Comparison of ENCODE assay signal across 1 cellular context in the genomic region with DNA sequence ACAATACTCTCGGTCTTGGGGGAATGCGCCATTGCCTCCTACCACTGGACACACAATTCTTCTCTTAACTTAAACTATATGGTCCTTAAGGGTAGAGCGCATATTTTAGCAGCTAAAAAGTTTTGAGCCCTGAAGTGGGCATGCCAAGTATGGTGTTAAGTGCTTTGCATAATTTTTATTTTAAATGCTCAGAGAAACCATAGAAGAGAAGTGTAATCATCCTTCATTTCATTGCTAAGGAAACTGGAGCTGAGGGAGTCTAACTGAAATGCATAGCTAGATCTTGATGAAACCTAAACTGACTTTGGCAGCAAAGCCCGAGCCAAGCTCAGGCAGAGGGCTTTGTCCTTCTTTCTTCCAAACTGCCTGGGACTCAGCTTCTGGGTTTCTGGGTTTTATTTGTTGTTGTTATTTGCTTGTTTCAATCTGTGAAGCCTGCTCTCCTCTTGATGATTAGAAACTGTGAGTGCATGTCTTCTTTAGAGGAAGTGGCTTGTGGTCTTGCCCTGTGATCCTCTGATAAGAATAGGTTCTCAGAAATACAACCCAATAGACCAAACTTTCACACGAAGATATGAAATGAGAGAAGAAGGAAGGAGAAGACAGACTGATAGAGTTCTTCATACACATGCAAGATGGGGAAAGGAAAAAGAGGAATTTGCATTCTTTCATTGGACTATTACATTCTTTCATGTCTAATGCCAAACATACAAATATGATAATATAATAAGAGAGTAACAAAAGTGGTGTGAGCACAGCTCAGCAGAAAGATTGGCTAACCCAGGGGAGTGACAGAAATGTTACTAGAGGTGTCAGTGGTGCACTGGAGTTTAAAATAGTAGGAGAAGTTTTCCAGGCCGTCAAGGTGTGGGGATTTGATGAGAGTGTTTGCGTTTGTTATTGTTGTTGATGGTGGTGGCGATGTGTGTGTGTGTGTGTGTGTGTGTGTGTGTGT.
TF ChIP-seq lines count a peak whose summit lies in the region.

No MANE protein-coding gene starts in this region.

TF ChIP-seq in K562, 482 proteins besides CTCF, POLR2A, EP300 and RAD21 (continued from another document and continues in another):
- TF ChIP-seq EZH2 (IDR thresholded peaks at IDR 0.05; ENCODE audit: borderline replicate concordance, low read depth, low read length) (no peak), SMARCE1 (IDR thresholded peaks at IDR 0.05) (peak; percentile 96), PHTF2 (CRISPR knock-in tag; IDR thresholded peaks at IDR 0.05) (no peak), ZNF551 (CRISPR knock-in tag; IDR thresholded peaks at IDR 0.05) (no peak), ELF1 (tag; IDR thresholded peaks at IDR 0.05) (0 out of 2 replicates have a peak, but pooled peaks have one; percentile 25), HDAC2 (IDR thresholded peaks at IDR 0.05) (peak; percentile 97), MTA1 (IDR thresholded peaks at IDR 0.05; ENCODE audit: borderline replicate concordance) (peak; percentile 76; the same call in 1 of the 2 replicates), NBN (IDR thresholded peaks at IDR 0.05; ENCODE audit: low read depth) (peak; percentile 93; the same call in 1 of the 2 replicates), MAZ (CRISPR knock-in tag; conservative IDR thresholded peaks at IDR 0.05 in 1 of 2, IDR thresholded peaks at IDR 0.05 in 1 of 2) (peak in 1 of 2 experiments; percentile 50; a peak in 1 of 4 replicates), MBD2 (IDR thresholded peaks at IDR 0.05; ENCODE audit: borderline replicate concordance, low read depth) (peak; percentile 61), ZNF780A (CRISPR knock-in tag; IDR thresholded peaks at IDR 0.05) (no peak), RNF2 (IDR thresholded peaks at IDR 0.05) (peak; percentile 85), THRAP3 (IDR thresholded peaks at IDR 0.05; ENCODE audit: borderline replicate concordance) (no peak), ELF4 (CRISPR knock-in tag; IDR thresholded peaks at IDR 0.05) (peak; percentile 45; the same call in 1 of the 2 replicates), NR2C1 (IDR thresholded peaks at IDR 0.05) (no peak), NR2C1 (tag; IDR thresholded peaks at IDR 0.05) (0 out of 2 replicates have a peak, but pooled peaks have one; percentile 26), MYC (IDR thresholded peaks at IDR 0.05; ENCODE audit: low read depth, low read length) (peak; percentile 53; the same call in 1 of the 2 replicates), MYC (CRISPR knock-in tag; IDR thresholded peaks at IDR 0.05; ENCODE audit: borderline replicate concordance, low read depth) (no peak), TEAD1 (CRISPR knock-in tag; IDR thresholded peaks at IDR 0.05) (peak in 1 of 2 experiments; percentile 73; a peak in 2 of 4 replicates), CHCHD3 (CRISPR knock-in tag; IDR thresholded peaks at IDR 0.05) (no peak), NONO (IDR thresholded peaks at IDR 0.05; ENCODE audit: low read depth in 2 of 2, low read length in 1 of 2) (0 out of 4 replicates have a peak, but pooled peaks of 1 of the 2 experiments have one; percentile 41), HNRNPH1 (optimal IDR thresholded peaks at IDR 0.05; ENCODE audit: low read depth, low read length) (no peak), SMC3 (conservative IDR thresholded peaks at IDR 0.05; ENCODE audit: insufficient read depth, low read depth, low read length) (no peak), FOXA3 (CRISPR knock-in tag; conservative IDR thresholded peaks at IDR 0.05 in 1 of 2, IDR thresholded peaks at IDR 0.05 in 1 of 2) (peak in 1 of 2 experiments; percentile 56; a peak in 2 of 4 replicates), SMAD3 (CRISPR knock-in tag; conservative IDR thresholded peaks at IDR 0.05) (peak; percentile 69; the same call in 1 of the 2 replicates), CBFA2T3 (IDR thresholded peaks at IDR 0.05) (peak; percentile 96), PHB2 (IDR thresholded peaks at IDR 0.05; ENCODE audit: low read depth) (peak; percentile 68; the same call in 1 of the 2 replicates), IRF2 (CRISPR knock-in tag; IDR thresholded peaks at IDR 0.05) (no peak), HMG20A (CRISPR knock-in tag; conservative IDR thresholded peaks at IDR 0.05) (peak; percentile 73; the same call in 1 of the 2 replicates), MCM3 (IDR thresholded peaks at IDR 0.05) (no peak), ARID3A (IDR thresholded peaks at IDR 0.05; ENCODE audit: borderline replicate concordance, low read depth, low read length) (peak; percentile 58; the same call in 1 of the 2 replicates), ARID3B (CRISPR knock-in tag; IDR thresholded peaks at IDR 0.05; ENCODE audit: borderline replicate concordance) (no peak), FOXJ2 (tag; IDR thresholded peaks at IDR 0.05) (0 out of 2 replicates have a peak, but pooled peaks have one; percentile 40), ZNF444 (CRISPR knock-in tag; IDR thresholded peaks at IDR 0.05) (no peak), TRIM24 (IDR thresholded peaks at IDR 0.05) (peak; percentile 73 to 89), TOE1 (IDR thresholded peaks at IDR 0.05; ENCODE audit: borderline replicate concordance) (peak; percentile 50), TOE1 (CRISPR knock-in tag; IDR thresholded peaks at IDR 0.05; ENCODE audit: borderline replicate concordance, low read depth) (no peak), BCOR (IDR thresholded peaks at IDR 0.05) (0 out of 2 replicates have a peak, but pooled peaks have one; percentile 62), POLR2AphosphoS5 (IDR thresholded peaks at IDR 0.05; ENCODE audit: control insufficient read depth, insufficient read depth, low read depth, low read length) (peak; percentile 75), NCOR1 (IDR thresholded peaks at IDR 0.05) (peak; percentile 94), ETV5 (CRISPR knock-in tag; IDR thresholded peaks at IDR 0.05; ENCODE audit: low read depth) (peak; percentile 54)
- TF ChIP-seq, protein P1, sequence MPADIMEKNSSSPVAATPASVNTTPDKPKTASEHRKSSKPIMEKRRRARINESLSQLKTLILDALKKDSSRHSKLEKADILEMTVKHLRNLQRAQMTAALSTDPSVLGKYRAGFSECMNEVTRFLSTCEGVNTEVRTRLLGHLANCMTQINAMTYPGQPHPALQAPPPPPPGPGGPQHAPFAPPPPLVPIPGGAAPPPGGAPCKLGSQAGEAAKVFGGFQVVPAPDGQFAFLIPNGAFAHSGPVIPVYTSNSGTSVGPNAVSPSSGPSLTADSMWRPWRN (IDR thresholded peaks at IDR 0.05; ENCODE audit: low read depth), result peak; percentile 93
- TF ChIP-seq, protein P2, sequence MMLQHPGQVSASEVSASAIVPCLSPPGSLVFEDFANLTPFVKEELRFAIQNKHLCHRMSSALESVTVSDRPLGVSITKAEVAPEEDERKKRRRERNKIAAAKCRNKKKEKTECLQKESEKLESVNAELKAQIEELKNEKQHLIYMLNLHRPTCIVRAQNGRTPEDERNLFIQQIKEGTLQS (IDR thresholded peaks at IDR 0.05), result peak; percentile 49; the same call in 1 of the 2 replicates
- TF ChIP-seq, protein P2 (CRISPR knock-in tag; conservative IDR thresholded peaks at IDR 0.05), result no peak
- TF ChIP-seq, protein P3, sequence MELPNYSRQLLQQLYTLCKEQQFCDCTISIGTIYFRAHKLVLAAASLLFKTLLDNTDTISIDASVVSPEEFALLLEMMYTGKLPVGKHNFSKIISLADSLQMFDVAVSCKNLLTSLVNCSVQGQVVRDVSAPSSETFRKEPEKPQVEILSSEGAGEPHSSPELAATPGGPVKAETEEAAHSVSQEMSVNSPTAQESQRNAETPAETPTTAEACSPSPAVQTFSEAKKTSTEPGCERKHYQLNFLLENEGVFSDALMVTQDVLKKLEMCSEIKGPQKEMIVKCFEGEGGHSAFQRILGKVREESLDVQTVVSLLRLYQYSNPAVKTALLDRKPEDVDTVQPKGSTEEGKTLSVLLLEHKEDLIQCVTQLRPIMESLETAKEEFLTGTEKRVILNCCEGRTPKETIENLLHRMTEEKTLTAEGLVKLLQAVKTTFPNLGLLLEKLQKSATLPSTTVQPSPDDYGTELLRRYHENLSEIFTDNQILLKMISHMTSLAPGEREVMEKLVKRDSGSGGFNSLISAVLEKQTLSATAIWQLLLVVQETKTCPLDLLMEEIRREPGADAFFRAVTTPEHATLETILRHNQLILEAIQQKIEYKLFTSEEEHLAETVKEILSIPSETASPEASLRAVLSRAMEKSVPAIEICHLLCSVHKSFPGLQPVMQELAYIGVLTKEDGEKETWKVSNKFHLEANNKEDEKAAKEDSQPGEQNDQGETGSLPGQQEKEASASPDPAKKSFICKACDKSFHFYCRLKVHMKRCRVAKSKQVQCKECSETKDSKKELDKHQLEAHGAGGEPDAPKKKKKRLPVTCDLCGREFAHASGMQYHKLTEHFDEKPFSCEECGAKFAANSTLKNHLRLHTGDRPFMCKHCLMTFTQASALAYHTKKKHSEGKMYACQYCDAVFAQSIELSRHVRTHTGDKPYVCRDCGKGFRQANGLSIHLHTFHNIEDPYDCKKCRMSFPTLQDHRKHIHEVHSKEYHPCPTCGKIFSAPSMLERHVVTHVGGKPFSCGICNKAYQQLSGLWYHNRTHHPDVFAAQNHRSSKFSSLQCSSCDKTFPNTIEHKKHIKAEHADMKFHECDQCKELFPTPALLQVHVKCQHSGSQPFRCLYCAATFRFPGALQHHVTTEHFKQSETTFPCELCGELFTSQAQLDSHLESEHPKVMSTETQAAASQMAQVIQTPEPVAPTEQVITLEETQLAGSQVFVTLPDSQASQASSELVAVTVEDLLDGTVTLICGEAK (IDR thresholded peaks at IDR 0.05), result peak; percentile 56; the same call in 1 of the 2 replicates
- TF ChIP-seq, protein P3 (CRISPR knock-in tag; IDR thresholded peaks at IDR 0.05), result no peak
